8 cellular contexts compared by ENCODE assay signal in genomic region chr4:26583865-26584652, GRCh38. TPM values are rescaled to one million over a fixed set of nuclear protein-coding genes. Genes with fewer than 3 reads are reported as not detected.
DNase-seq lines count a peak whose midpoint lies in the region; ATAC-seq, FAIRE-seq and TF ChIP-seq lines count a peak whose summit lies in the region.

TBC1D19 (plus strand) TSS chr4:26584084; CDS start chr4:26584194, 110 bp downstream.

- ATAC-seq in GM21381 (IDR thresholded peaks at IDR 0.05; ENCODE audit: unreplicated experiment): peak; percentile 100

- no peak for TF ChIP-seq CTCF in Caco-2 (IDR thresholded peaks at IDR 0.05; ENCODE audit: insufficient read depth in 1 of 2, low read depth in 1 of 2, low read length in 1 of 2, severe bottlenecking in 1 of 2, unreplicated experiment in 1 of 2)
- no peak for TF ChIP-seq CTCF in endodermal cell (conservative IDR thresholded peaks at IDR 0.05)

- FAIRE-seq in HTR-8/SVneo (lab: Jason Lieb, UNC): peak; percentile 87

- H3K4me1 ChIP-seq in Caco-2 (no peaks in the 10 kb centered on the region), endodermal cell (ENCODE audit: control insufficient read depth, insufficient read depth, low read length) (no peaks in the 10 kb centered on the region), mesodermal cell (ENCODE audit: control insufficient read depth, insufficient read depth, low read length, poor library complexity, severe bottlenecking) (no peaks in the 10 kb centered on the region)

- POLR2A ChIA-PET in Caco-2 (lab: Charles Lee): interaction anchor here (0.6 to 1.0 kb wide), 2 partner anchors 16 to 113 kb away, joined by 3 to 7 read pairs; no protein-coding TSS in a partner anchor

- H3K27me3 ChIP-seq in Caco-2 (replicated peaks; ENCODE audit: control insufficient read depth, insufficient read depth, low read length): no peaks in the 10 kb centered on the region
- H3K27me3 ChIP-seq in endodermal cell (ENCODE audit: control insufficient read depth, insufficient read depth, low read length, poor library complexity, severe bottlenecking): no peaks in the 10 kb centered on the region

- H3K27ac Mint-ChIP-seq in Caco-2 (ENCODE audit: unreplicated experiment): peak within 1 kb of the TSS; percentile 73
- peak within 1 kb of the TSS; percentile 79 for H3K27ac Mint-ChIP-seq in endodermal cell

- H3K4me3 ChIP-seq in Caco-2 (ENCODE audit: low read depth, low read length) (peak within 1 kb of the TSS; percentile 61), endodermal cell (ENCODE audit: low read length) (peak within 1 kb of the TSS; percentile 93), mesodermal cell (ENCODE audit: extremely low read depth, insufficient read depth, low read length, poor library complexity, severe bottlenecking) (peak within 1 kb of the TSS; percentile 67)

- H3K9me3 Mint-ChIP-seq in Caco-2 (ENCODE audit: unreplicated experiment) (no peaks in the 10 kb centered on the region), endodermal cell (peaks cover 2% of the 10 kb centered on the region)

- H3K9me3 ChIP-seq in Caco-2 (no peaks in the 10 kb centered on the region), endodermal cell (ENCODE audit: control insufficient read depth, low read length) (no peaks in the 10 kb centered on the region), mesodermal cell (ENCODE audit: control insufficient read depth, low read length) (no peaks in the 10 kb centered on the region)

- no peaks in the 10 kb centered on the region for H3K36me3 ChIP-seq in Caco-2 (ENCODE audit: control insufficient read depth, insufficient read depth, low read length)
- no peaks in the 10 kb centered on the region for H3K36me3 ChIP-seq in endodermal cell (ENCODE audit: control insufficient read depth, insufficient read depth, low read length)
- no peaks in the 10 kb centered on the region for H3K36me3 ChIP-seq in mesodermal cell (ENCODE audit: control insufficient read depth, insufficient read depth, low read length)

- H3K4me3 Mint-ChIP-seq in Caco-2 (ENCODE audit: unreplicated experiment): peak within 1 kb of the TSS; percentile 75
- peak within 1 kb of the TSS; percentile 90 for H3K4me3 Mint-ChIP-seq in endodermal cell

- H3K36me3 Mint-ChIP-seq in Caco-2 (ENCODE audit: insufficient read depth, unreplicated experiment) (peaks cover 24% of the 10 kb centered on the region), endodermal cell (ENCODE audit: low read depth) (no peaks in the 10 kb centered on the region)

- H3K27me3 Mint-ChIP-seq in Caco-2 (ENCODE audit: insufficient read depth, unreplicated experiment) (no peaks in the 10 kb centered on the region), endodermal cell (ENCODE audit: insufficient read depth) (peaks cover 6% of the 10 kb centered on the region)

- no TSS peak for BruUV-seq in Caco-2 (replicated peaks; lab: Mats Ljungman, UMichigan)

- peak within 1 kb of the TSS; percentile 51 for H3K9ac ChIP-seq in endodermal cell (ENCODE audit: extremely low read depth, low read length, poor library complexity, severe bottlenecking)

- intact Hi-C loops in Caco-2 (cut with micrococcal nuclease; ENCODE audit: unreplicated experiment): loop anchor here (1.0 to 10.0 kb wide), 4 partner anchors 8 to 271 kb away; no protein-coding TSS in a partner anchor

- peak; percentile 89 to 90 for DNase-seq in Caco-2
- peak; percentile 84 for DNase-seq in HTR-8/SVneo (ENCODE audit: insufficient read length, low spot score)
- DNase-seq in NOMO-1 treated with DMSO at 0.1 percent for 48 hours (lab: John Stamatoyannopoulos, UW; ENCODE audit: unreplicated experiment): peak; percentile 89
- DNase-seq in activated CD8-positive, alpha-beta memory T cell treated with anti-CD3 and anti-CD28 coated beads, Interleukin-2, amount 50 U/mL, for 1 hour (ENCODE audit: extremely low read depth): peak; percentile 63
- peak; percentile 96 for DNase-seq in endodermal cell
- peak; percentile 71 to 73 for DNase-seq in stimulated activated CD8-positive, alpha-beta memory T cell treated with anti-CD3 and anti-CD28 coated beads, Interleukin-15, amount 100 ng/mL, for 4 hours (ENCODE audit: low read depth in 2 of 2)

- H3K27ac ChIP-seq in endodermal cell (ENCODE audit: low read depth, low read length) (no peak within 1 kb of the TSS), mesodermal cell (ENCODE audit: low read depth, low read length, severe bottlenecking) (peak within 1 kb of the TSS; percentile 11)

- H3K4me1 Mint-ChIP-seq in Caco-2 (ENCODE audit: low read depth, unreplicated experiment): peaks cover 7% of the 10 kb centered on the region
- H3K4me1 Mint-ChIP-seq in endodermal cell: peaks cover 8% of the 10 kb centered on the region

- CTCF ChIA-PET in Caco-2 (lab: Charles Lee): no interaction called here

- WGBS in endodermal cell (ENCODE audit: insufficient coverage in 1 of 2, insufficient read length in 1 of 2), 2 experiments: 0 to 1% methylated on average over 14 to 39 of the region's 39 CpGs
- 0 to 1% methylated on average over 19 to 30 of the region's 39 CpGs for WGBS in mesodermal cell (ENCODE audit: insufficient coverage in 2 of 2), 2 experiments

RNA-seq across cellular contexts. Expression of gene TBC1D19, which starts in this region (rescaled TPM):
- total RNA-seq in Caco-2 (2022): 13.8 and 19.1 TPM in 2 replicates
- 1 to 10 TPM; 7.0 to 9.9 TPM for total RNA-seq in endodermal cell
- 10.5 TPM for polyA plus RNA-seq in endodermal cell (2013, experiment 1 of 2)
- polyA plus RNA-seq in endodermal cell (2013, experiment 2 of 2): 10.2 TPM
- polyA plus RNA-seq in mesodermal cell (2013, experiment 1 of 2): 8.2 TPM
- polyA plus RNA-seq in mesodermal cell (2013, experiment 2 of 2): 10.3 TPM
